Comparison of ENCODE assay signal across 21 cellular contexts in the genomic region with DNA sequence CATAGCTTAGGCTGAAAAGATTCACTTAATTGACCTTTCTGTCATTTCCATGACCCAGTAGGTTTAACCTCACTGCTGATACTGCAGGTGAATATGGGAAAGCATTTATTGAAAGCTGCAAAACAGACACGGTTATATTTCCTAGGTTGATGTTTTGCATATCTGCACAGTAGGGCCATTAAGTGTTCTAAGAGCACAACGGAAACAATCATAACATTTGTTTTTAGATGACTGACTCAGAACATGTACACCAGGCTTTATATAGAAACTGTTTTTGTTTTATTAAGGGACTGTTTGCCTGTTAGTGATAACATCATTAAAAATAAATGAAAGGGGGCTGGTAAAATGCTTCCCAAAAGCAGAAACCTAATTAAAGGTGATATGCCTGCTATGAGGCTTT.
DNase-seq lines count a peak whose midpoint lies in the region; ATAC-seq, FAIRE-seq and TF ChIP-seq lines count a peak whose summit lies in the region.
"Had no signal": no experiment of that assay in that cellular context is flagged by ENCODE, and none has a peak within 500 bp of the region (broad histone marks: within the 10 kb centered on the region; RNA-seq: fewer than 3 reads in every experiment).

No MANE protein-coding gene starts in this region.

- no peaks in the 10 kb centered on the region for H3K9me3 Mint-ChIP-seq in nephron progenitor cell

- peak overlapping the region in 7 of 10 donors; percentile 13 to 69 (median 58) for H3K27ac ChIP-seq in heart right ventricle
- H3K27ac ChIP-seq: C4-2B had no signal

- no peaks in the 10 kb centered on the region for H3K27me3 ChIP-seq in heart right ventricle

- intact Hi-C loops in heart right ventricle (cut with DNase I) (no loop called here), left cardiac atrium (cut with DNase I) (no loop called here)

- H3K27ac Mint-ChIP-seq in nephron progenitor cell = peak overlapping the region; percentile 9
- H3K27ac Mint-ChIP-seq: CD8-positive, alpha-beta memory T cell had no signal

- no peaks in the 10 kb centered on the region for H3K36me3 ChIP-seq in heart right ventricle

- TF ChIP-seq POLR2A in erythroblast (IDR thresholded peaks at IDR 0.05; ENCODE audit: low read length) = no peak

- TF ChIP-seq CTCF in heart right ventricle (IDR thresholded peaks at IDR 0.05) (no peak), nephron progenitor cell (IDR thresholded peaks at IDR 0.05) (no peak)

- DNase-seq in heart right ventricle (no peak), left cardiac atrium (no peak), nephron progenitor cell (no peak), MV-4-11 (lab: John Stamatoyannopoulos, UW) (no peak), erythroblast (lab: John Stamatoyannopoulos, UW) (no peak), cerebellar cortex (ENCODE audit: low spot score) (no peak)
- DNase-seq: Calu3; CD8-positive, alpha-beta memory T cell; DMS153; Karpas-422; NCI-H1694; NCI-H2081; NCI-H2171; NCI-H524 treated with DMSO at 0.1 percent for 48 hours; OCI-M1 had no signal

- H3K4me3 ChIP-seq in heart right ventricle = no peak overlapping the region

- no peaks in the 10 kb centered on the region for H3K9me3 ChIP-seq in heart right ventricle

- H3K27me3 Mint-ChIP-seq in nephron progenitor cell (ENCODE audit: low read depth, poor library complexity) = no peaks in the 10 kb centered on the region
- H3K27me3 Mint-ChIP-seq: CD8-positive, alpha-beta memory T cell had no signal

- ATAC-seq in heart right ventricle = peak in 6 of 8 donors; percentile 23 to 76 (median 62)
- no peak for ATAC-seq in left cardiac atrium

- H3K4me1 ChIP-seq in heart right ventricle = peaks cover 0 to 29% (median 0%) of the 10 kb centered on the region in 9 donors

- H3K4me1 Mint-ChIP-seq in nephron progenitor cell = no peaks in the 10 kb centered on the region
- H3K4me1 Mint-ChIP-seq: CD8-positive, alpha-beta memory T cell had no signal

- peak; percentile 70 for FAIRE-seq in endometrium (lab: Jason Lieb, UNC)
- FAIRE-seq: A204.1, GM12891, H54, RCC 7860 had no signal

- no peak overlapping the region for H3K4me3 Mint-ChIP-seq in nephron progenitor cell
- H3K4me3 Mint-ChIP-seq: CD8-positive, alpha-beta memory T cell had no signal

- WGBS in heart right ventricle, 2 donors = 25 to 26% methylated on average over 2 of the region's 2 CpGs

- peaks cover 42% of the 10 kb centered on the region for H3K36me3 Mint-ChIP-seq in nephron progenitor cell (ENCODE audit: low read depth)
- H3K36me3 Mint-ChIP-seq: CD8-positive, alpha-beta memory T cell had no signal

Comparison
In these comparisons a context has a peak if more than half of its experiments do, and no peak if none do; other contexts are left out.
1. ATAC-seq: peak in heart right ventricle (6 of 8); none in left cardiac atrium (0 of 2).